In the genomic region with DNA sequence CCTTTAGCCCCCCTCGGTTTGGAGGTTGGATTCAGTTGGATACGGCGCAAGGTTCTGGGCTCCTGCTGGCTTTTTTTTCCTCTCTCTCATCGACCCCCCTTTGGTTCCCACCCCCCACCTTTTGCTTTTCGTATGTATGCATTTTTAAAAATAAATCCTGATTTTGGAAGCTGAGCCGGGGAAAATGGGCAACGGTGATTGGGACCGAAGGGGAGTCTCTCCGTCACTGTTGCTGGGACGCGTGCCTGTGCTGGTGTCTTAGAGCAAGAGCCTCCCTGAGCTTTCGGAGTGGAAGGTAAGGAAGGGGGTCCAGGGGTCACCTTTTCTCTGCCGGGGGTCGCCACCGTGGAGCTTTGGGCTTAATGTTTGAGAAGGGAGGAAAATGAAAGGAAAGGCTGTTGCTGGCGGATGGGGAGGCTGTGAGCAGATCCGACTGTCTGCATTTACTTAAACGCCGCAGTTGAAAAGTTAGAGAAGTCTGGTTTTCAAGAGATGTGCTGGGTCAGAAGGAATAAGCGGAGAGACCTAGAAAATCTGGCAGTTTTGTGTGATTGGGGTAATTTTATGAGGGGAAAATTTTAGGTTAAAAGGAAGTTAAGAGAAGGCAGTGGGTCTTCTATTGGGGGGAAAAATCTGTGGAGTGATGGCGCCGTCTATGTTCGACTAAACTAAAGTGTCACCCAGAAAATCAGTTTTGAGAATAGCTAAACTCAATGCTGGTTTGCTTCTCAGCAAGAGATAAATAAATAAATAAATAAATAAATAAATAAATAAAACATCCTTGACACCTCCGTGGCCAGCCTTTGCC, we compare ENCODE assay signal across 8 cellular contexts. TPM values are rescaled to one million over a fixed set of nuclear protein-coding genes. Genes with fewer than 3 reads are reported as not detected.
DNase-seq lines count a peak whose midpoint lies in the region; ATAC-seq and TF ChIP-seq lines count a peak whose summit lies in the region.

No MANE protein-coding gene starts in this region.

- no peaks in the 10 kb centered on the region for H3K36me3 Mint-ChIP-seq in activated naive CD4-positive, alpha-beta T cell treated with anti-CD3 and anti-CD28 coated beads for 36 hours (ENCODE audit: low read depth)
- H3K36me3 Mint-ChIP-seq in natural killer cell = no peaks in the 10 kb centered on the region

- TF ChIP-seq CTCF in epithelial cell of esophagus (IDR thresholded peaks at IDR 0.05; ENCODE audit: insufficient read depth, low read depth, low read length, missing control alignments) (no peak), natural killer cell (IDR thresholded peaks at IDR 0.05) (no peak)

- intact Hi-C loops in activated naive CD4-positive, alpha-beta T cell treated with anti-CD3 and anti-CD28 coated beads for 36 hours (cut with micrococcal nuclease) = loop anchor here (5.0 kb wide), 4 partner anchors 294 to 1471 kb away; no protein-coding TSS in a partner anchor
- intact Hi-C loops in natural killer cell (cut with micrococcal nuclease) = no loop called here

- H3K27ac Mint-ChIP-seq in activated naive CD4-positive, alpha-beta T cell treated with anti-CD3 and anti-CD28 coated beads for 36 hours = no peak overlapping the region
- peak overlapping the region in 1 of 2 donors; percentile 37 for H3K27ac Mint-ChIP-seq in natural killer cell

- ATAC-seq in natural killer cell (no peak), HG03520 (IDR thresholded peaks at IDR 0.05; ENCODE audit: unreplicated experiment) (no peak), HG02571 (IDR thresholded peaks at IDR 0.05; ENCODE audit: unreplicated experiment) (no peak), HG03175 (IDR thresholded peaks at IDR 0.05; ENCODE audit: unreplicated experiment) (no peak)

- peak; percentile 4 for DNase-seq in activated naive CD4-positive, alpha-beta T cell treated with anti-CD3 and anti-CD28 coated beads for 36 hours
- no peak for DNase-seq in activated naive CD4-positive, alpha-beta T cell treated with anti-CD3 and anti-CD28 coated beads, Interleukin-2, amount 50 U/mL, for 16 hours
- DNase-seq in SK-N-DZ (ENCODE audit: low spot score) (peak; percentile 43), epithelial cell of esophagus (ENCODE audit: low read depth) (peak; percentile 12), natural killer cell (no peak)

- CTCF ChIA-PET in activated naive CD4-positive, alpha-beta T cell treated with anti-CD3 and anti-CD28 coated beads for 36 hours (lab: Charles Lee) = interaction anchor here (1.0 to 1.1 kb wide), 3 partner anchors 10 to 292 kb away, joined by 3 read pairs; no protein-coding TSS in a partner anchor

- H3K4me3 Mint-ChIP-seq in activated naive CD4-positive, alpha-beta T cell treated with anti-CD3 and anti-CD28 coated beads for 36 hours = peak overlapping the region; percentile 77
- peak overlapping the region; percentile 75 for H3K4me3 Mint-ChIP-seq in natural killer cell

- H3K27me3 Mint-ChIP-seq in activated naive CD4-positive, alpha-beta T cell treated with anti-CD3 and anti-CD28 coated beads for 36 hours (ENCODE audit: low read depth) = peaks cover 60% of the 10 kb centered on the region
- peaks cover 26 to 32% of the 10 kb centered on the region in 2 donors for H3K27me3 Mint-ChIP-seq in natural killer cell (ENCODE audit: low read depth in 2 of 2)

- peaks cover 18% of the 10 kb centered on the region for H3K4me1 Mint-ChIP-seq in activated naive CD4-positive, alpha-beta T cell treated with anti-CD3 and anti-CD28 coated beads for 36 hours (ENCODE audit: low read depth)
- H3K4me1 Mint-ChIP-seq in natural killer cell = peaks cover 28 to 33% of the 10 kb centered on the region in 2 donors

- H3K9me3 Mint-ChIP-seq in activated naive CD4-positive, alpha-beta T cell treated with anti-CD3 and anti-CD28 coated beads for 36 hours = no peaks in the 10 kb centered on the region
- H3K9me3 Mint-ChIP-seq in natural killer cell = peaks cover 0 to 4% of the 10 kb centered on the region in 2 donors

- H3K4me3 ChIP-seq in epithelial cell of esophagus (ENCODE audit: low read length) = peak overlapping the region; percentile 47

RNA-seq across cellular contexts. Expression of gene ADGRB3, which starts 0.8 kb away (rescaled TPM):
- total RNA-seq in activated naive CD4-positive, alpha-beta T cell treated with anti-CD3 and anti-CD28 coated beads for 36 hours = not detected
- polyA plus RNA-seq in SK-N-DZ (2014; cell fraction: cytosol; rRNA removed) = 9.0 and 12.6 TPM in 2 replicates
- polyA plus RNA-seq in SK-N-DZ (2014; cell fraction: nucleus; rRNA removed) = 11.2 and 12.7 TPM in 2 replicates
- not detected for total RNA-seq in natural killer cell

Comparison
In these comparisons a context has a peak if more than half of its experiments do, and no peak if none do; other contexts are left out.
1. DNase-seq: peak in activated naive CD4-positive, alpha-beta T cell treated with anti-CD3 and anti-CD28 coated beads for 36 hours (single experiment), SK-N-DZ (single experiment) and epithelial cell of esophagus (single experiment); none in activated naive CD4-positive, alpha-beta T cell treated with anti-CD3 and anti-CD28 coated beads, Interleukin-2, amount 50 U/mL, for 16 hours (single experiment) and natural killer cell (single experiment).